ENCODE assay signal across 1 cellular context in the genomic region with DNA sequence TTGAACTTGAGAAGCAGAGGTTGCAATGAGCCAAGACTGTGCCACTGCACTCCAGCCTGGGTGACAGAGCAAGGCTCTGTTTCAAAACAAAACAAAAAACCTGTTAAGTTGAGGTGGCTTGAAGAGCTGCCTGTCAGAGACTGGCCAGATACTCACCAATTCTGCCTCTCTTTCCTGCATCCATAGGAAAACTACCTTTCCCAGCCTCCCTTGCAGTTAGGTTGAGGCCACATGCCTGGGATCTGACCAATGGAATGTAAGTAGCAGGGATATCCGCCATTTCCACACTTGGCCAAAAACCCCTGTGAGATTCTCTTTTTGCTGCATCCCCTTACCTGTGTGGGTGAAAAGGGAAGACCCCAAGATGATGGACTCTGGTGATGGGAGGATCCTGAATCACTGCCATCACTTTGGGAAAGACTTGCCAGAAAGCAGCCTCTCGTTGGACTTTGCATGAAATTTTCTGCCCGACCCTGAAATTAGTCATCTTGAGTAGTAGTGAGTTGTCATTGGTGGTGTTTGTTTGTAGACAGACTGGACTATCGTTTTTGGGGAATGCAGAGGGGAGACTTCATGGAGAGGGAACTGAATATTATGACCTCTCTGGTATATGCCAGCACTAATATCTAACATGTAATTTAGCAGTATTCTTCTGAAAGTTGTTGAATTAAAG.
A peak's percentile ranks its signal among the peaks of the same experiment; 100 is the strongest.
TF ChIP-seq lines count a peak whose summit lies in the region.

No MANE protein-coding gene starts in this region.

TF ChIP-seq in GM12878, 131 proteins besides CTCF, POLR2A, EP300 and RAD21 (continued from another document):
- TF ChIP-seq, protein P1, sequence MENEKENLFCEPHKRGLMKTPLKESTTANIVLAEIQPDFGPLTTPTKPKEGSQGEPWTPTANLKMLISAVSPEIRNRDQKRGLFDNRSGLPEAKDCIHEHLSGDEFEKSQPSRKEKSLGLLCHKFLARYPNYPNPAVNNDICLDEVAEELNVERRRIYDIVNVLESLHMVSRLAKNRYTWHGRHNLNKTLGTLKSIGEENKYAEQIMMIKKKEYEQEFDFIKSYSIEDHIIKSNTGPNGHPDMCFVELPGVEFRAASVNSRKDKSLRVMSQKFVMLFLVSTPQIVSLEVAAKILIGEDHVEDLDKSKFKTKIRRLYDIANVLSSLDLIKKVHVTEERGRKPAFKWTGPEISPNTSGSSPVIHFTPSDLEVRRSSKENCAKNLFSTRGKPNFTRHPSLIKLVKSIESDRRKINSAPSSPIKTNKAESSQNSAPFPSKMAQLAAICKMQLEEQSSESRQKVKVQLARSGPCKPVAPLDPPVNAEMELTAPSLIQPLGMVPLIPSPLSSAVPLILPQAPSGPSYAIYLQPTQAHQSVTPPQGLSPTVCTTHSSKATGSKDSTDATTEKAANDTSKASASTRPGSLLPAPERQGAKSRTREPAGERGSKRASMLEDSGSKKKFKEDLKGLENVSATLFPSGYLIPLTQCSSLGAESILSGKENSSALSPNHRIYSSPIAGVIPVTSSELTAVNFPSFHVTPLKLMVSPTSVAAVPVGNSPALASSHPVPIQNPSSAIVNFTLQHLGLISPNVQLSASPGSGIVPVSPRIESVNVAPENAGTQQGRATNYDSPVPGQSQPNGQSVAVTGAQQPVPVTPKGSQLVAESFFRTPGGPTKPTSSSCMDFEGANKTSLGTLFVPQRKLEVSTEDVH (IDR thresholded peaks at IDR 0.05; ENCODE audit: low read depth, partially characterized antibody) = no peak
- peak; percentile 43; the same call in 1 of the 2 replicates for TF ChIP-seq HCFC1 (IDR thresholded peaks at IDR 0.05; ENCODE audit: low read length)
- no peak for TF ChIP-seq PRDM15 (CRISPR knock-in tag; IDR thresholded peaks at IDR 0.05)
- TF ChIP-seq ZNF384 (IDR thresholded peaks at IDR 0.05; ENCODE audit: borderline replicate concordance, low read depth, low read length) = no peak
- peak; percentile 43 for TF ChIP-seq SIX5 (IDR thresholded peaks at IDR 0.05; ENCODE audit: low read depth, low read length, severe bottlenecking)
- TF ChIP-seq, protein P2, sequence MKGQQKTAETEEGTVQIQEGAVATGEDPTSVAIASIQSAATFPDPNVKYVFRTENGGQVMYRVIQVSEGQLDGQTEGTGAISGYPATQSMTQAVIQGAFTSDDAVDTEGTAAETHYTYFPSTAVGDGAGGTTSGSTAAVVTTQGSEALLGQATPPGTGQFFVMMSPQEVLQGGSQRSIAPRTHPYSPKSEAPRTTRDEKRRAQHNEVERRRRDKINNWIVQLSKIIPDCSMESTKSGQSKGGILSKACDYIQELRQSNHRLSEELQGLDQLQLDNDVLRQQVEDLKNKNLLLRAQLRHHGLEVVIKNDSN (IDR thresholded peaks at IDR 0.05; ENCODE audit: borderline replicate concordance, extremely low read length, insufficient read depth, low read depth, low read length) = peak; percentile 25
TF ChIP-seq in GM12878: peak in this region for 5.
